8 cellular contexts compared by ENCODE assay signal in genomic region chr14:49688701-49689030, GRCh38. TPM values are rescaled to one million over a fixed set of nuclear protein-coding genes. Genes with fewer than 3 reads are reported as not detected.
DNase-seq lines count a peak whose midpoint lies in the region; ATAC-seq and TF ChIP-seq lines count a peak whose summit lies in the region.

No MANE protein-coding gene starts in this region.

- POLR2A ChIA-PET in naive thymus-derived CD8-positive, alpha-beta T cell (lab: Charles Lee) = interaction anchor here (1.6 to 2.6 kb wide), 2 partner anchors 54 to 79 kb away, joined by 7 to 19 read pairs; partner anchors contain the start of genes DNAAF2 and KLHDC2

- H3K27me3 Mint-ChIP-seq in brain = peaks cover 3% of the 10 kb centered on the region
- no peaks in the 10 kb centered on the region for H3K27me3 Mint-ChIP-seq in naive thymus-derived CD8-positive, alpha-beta T cell

- H3K4me1 Mint-ChIP-seq in brain = peaks cover 36% of the 10 kb centered on the region
- peaks cover 2 to 32% (median 20%) of the 10 kb centered on the region in 4 donors for H3K4me1 Mint-ChIP-seq in naive thymus-derived CD8-positive, alpha-beta T cell

- no peaks in the 10 kb centered on the region for H3K36me3 Mint-ChIP-seq in brain
- no peaks in the 10 kb centered on the region for H3K36me3 Mint-ChIP-seq in naive thymus-derived CD8-positive, alpha-beta T cell

- H3K9me3 Mint-ChIP-seq in brain = peaks cover 0 to 7% (median 0%) of the 10 kb centered on the region in 5 experiments
- no peaks in the 10 kb centered on the region for H3K9me3 Mint-ChIP-seq in naive thymus-derived CD8-positive, alpha-beta T cell

- H3K27ac ChIP-seq in 22Rv1 = peak overlapping the region; percentile 78
- H3K27ac ChIP-seq in thyroid gland = no peak overlapping the region

- H3K4me1 ChIP-seq in thyroid gland = peaks cover 0 to 10% of the 10 kb centered on the region in 2 donors

- peak in 1 of 10 donors; percentile 6 for DNase-seq in naive thymus-derived CD8-positive, alpha-beta T cell
- no peak for DNase-seq in NCI-H2107 treated with DMSO at 0.1 percent for 48 hours (lab: John Stamatoyannopoulos, UW; ENCODE audit: unreplicated experiment)
- DNase-seq in stimulated activated CD4-positive, alpha-beta T cell treated with anti-CD3 and anti-CD28 coated beads, Interleukin-2, amount 100 ng/mL, for 24 hours = no peak
- no peak for DNase-seq in thyroid gland
- DNase-seq in activated effector memory CD4-positive, alpha-beta T cell treated with Interleukin-2 at 50 U/mL for 16 hours = no peak

- peak overlapping the region; percentile 75 to 93 (median 88) for H3K4me3 Mint-ChIP-seq in brain
- peak overlapping the region; percentile 83 to 91 (median 88) for H3K4me3 Mint-ChIP-seq in naive thymus-derived CD8-positive, alpha-beta T cell

- TF ChIP-seq POLR2A in thyroid gland (IDR thresholded peaks at IDR 0.05) = no peak

- peak; percentile 1 for ATAC-seq in HG02885 (IDR thresholded peaks at IDR 0.05; ENCODE audit: poor library complexity, unreplicated experiment)
- no peak for ATAC-seq in naive thymus-derived CD8-positive, alpha-beta T cell

- H3K36me3 ChIP-seq in thyroid gland = no peaks in the 10 kb centered on the region

- intact Hi-C loops in thyroid gland (cut with DNase I) = loop anchor here (10.0 kb wide), 1 partner anchor 54 kb away; the partner anchor contains the start of gene DNAAF2

- H3K9me3 ChIP-seq in thyroid gland = no peaks in the 10 kb centered on the region

- H3K4me3 ChIP-seq in thyroid gland (replicated peaks in 1 of 3) = no peak overlapping the region

- 78 to 84% methylated on average over 8 of the region's 8 CpGs for WGBS in thyroid gland, 2 donors

- TF ChIP-seq CTCF in 22Rv1 (IDR thresholded peaks at IDR 0.05) (no peak), brain (conservative IDR thresholded peaks at IDR 0.05) (no peak), thyroid gland (IDR thresholded peaks at IDR 0.05) (no peak)

- no peaks in the 10 kb centered on the region for H3K27me3 ChIP-seq in thyroid gland

- peak overlapping the region; percentile 73 to 98 (median 92) for H3K27ac Mint-ChIP-seq in brain
- H3K27ac Mint-ChIP-seq in naive thymus-derived CD8-positive, alpha-beta T cell = peak overlapping the region in 9 of 10 donors; percentile 83 to 94 (median 89)

RNA-seq across cellular contexts. Expression of gene POLE2, which starts 0.7 kb away (rescaled TPM):
- polyA plus RNA-seq in brain (ENCODE audit: insufficient read depth, low read depth, low replicate concordance) = 7.3 TPM
- total RNA-seq in naive thymus-derived CD8-positive, alpha-beta T cell = 1 to 10 TPM; 1.9 to 2.0 TPM
- polyA plus RNA-seq in naive thymus-derived CD8-positive, alpha-beta T cell = 1 to 10 TPM; 1.3 to 3.2 (median 1.6) TPM
- total RNA-seq in thyroid gland = 1 to 10 TPM in 3 of 4 donors, under 1 TPM in 1; 0.33 to 3.1 (median 2.2) TPM

RNA-seq across cellular contexts. Expression of gene KLHDC1, which starts 4.3 kb away (rescaled TPM):
- polyA plus RNA-seq in brain (ENCODE audit: insufficient read depth, low read depth, low replicate concordance) = 2.0 TPM
- total RNA-seq in naive thymus-derived CD8-positive, alpha-beta T cell = 10 to 100 TPM; 18.2 to 19.3 TPM
- 1 to 10 TPM; 2.6 to 9.0 (median 3.2) TPM for polyA plus RNA-seq in naive thymus-derived CD8-positive, alpha-beta T cell
- 10 to 100 TPM in 3 of 4 donors, 1 to 10 TPM in 1; 9.2 to 16.3 (median 12.4) TPM for total RNA-seq in thyroid gland

RNA-seq across cellular contexts. Expression of gene DNAAF2, which starts 53.6 kb away (rescaled TPM):
- 7.8 TPM for polyA plus RNA-seq in brain (ENCODE audit: insufficient read depth, low read depth, low replicate concordance)
- total RNA-seq in naive thymus-derived CD8-positive, alpha-beta T cell = 1 to 10 TPM; 6.9 TPM
- 10 to 100 TPM; 10.1 to 16.7 (median 12.3) TPM for polyA plus RNA-seq in naive thymus-derived CD8-positive, alpha-beta T cell
- total RNA-seq in thyroid gland = 10 to 100 TPM in 2 of 4 donors, 1 to 10 TPM in 2; 5.6 to 15.3 (median 11.5) TPM
